In the genomic region with DNA sequence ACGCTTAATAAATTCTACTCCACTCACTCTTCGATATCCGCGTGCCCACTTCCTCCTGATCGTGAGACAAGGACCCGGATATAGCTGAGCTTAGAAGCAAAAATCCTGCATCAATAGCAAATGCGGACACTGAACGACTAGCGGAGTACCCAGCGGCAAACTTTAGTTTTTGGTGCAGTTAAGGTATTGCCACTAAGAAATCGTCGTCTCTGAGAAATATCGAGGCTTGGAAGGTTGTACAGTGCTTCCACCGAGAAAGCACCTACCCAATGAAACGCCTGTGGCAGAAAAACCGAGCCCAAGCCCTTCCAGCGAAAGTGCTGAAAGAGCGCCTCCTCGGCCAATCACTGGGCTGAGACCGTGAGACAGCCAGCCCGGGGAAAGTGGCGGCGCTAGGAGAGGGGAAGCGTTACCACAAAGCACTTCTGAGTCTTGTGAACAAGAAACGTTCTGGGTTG, we compare ENCODE assay signal across 8 cellular contexts. TPM values are rescaled to one million over a fixed set of nuclear protein-coding genes. Genes with fewer than 3 reads are reported as not detected.
A peak's percentile ranks its signal among the peaks of the same experiment; 100 is the strongest.
DNase-seq lines count a peak whose midpoint lies in the region; ATAC-seq and TF ChIP-seq lines count a peak whose summit lies in the region.

No MANE protein-coding gene starts in this region.

- H3K27me3 ChIP-seq in Caco-2 (replicated peaks; ENCODE audit: control insufficient read depth, insufficient read depth, low read length): no peaks in the 10 kb centered on the region
- no peaks in the 10 kb centered on the region for H3K27me3 ChIP-seq in HL-60 (ENCODE audit: insufficient read depth, poor library complexity, severe bottlenecking)
- peaks cover 18% of the 10 kb centered on the region for H3K27me3 ChIP-seq in endodermal cell (ENCODE audit: control insufficient read depth, insufficient read depth, low read length, poor library complexity, severe bottlenecking)
- peaks cover 20 to 41% of the 10 kb centered on the region in 2 donors for H3K27me3 ChIP-seq in muscle layer of colon (ENCODE audit: control insufficient read depth in 1 of 2, insufficient read depth in 2 of 2, low read length in 2 of 2)

- peak; percentile 76 to 83 for DNase-seq in Caco-2
- peak; percentile 73 to 90 for DNase-seq in HL-60 (ENCODE audit: low read depth in 1 of 2, low spot score in 1 of 2)
- DNase-seq in NOMO-1 (lab: John Stamatoyannopoulos, UW; ENCODE audit: unreplicated experiment in 2 of 2): peak; percentile 93 to 100
- peak; percentile 90 for DNase-seq in activated CD8-positive, alpha-beta T cell treated with anti-CD3 and anti-CD28 coated beads, Interleukin-2, amount 10 ng/mL, durations not matched to agents 7 days and 5 days
- peak; percentile 91 for DNase-seq in endodermal cell
- peak; percentile 83 for DNase-seq in stimulated activated naive CD8-positive, alpha-beta T cell treated with anti-CD3 and anti-CD28 coated beads, Interleukin-15, Interleukin-2, amounts not matched to agents 100 U/mL and 50 U/mL, for 24 hours

- H3K27me3 Mint-ChIP-seq in Caco-2 (ENCODE audit: insufficient read depth, unreplicated experiment): peaks cover 3% of the 10 kb centered on the region
- peaks cover 1% of the 10 kb centered on the region for H3K27me3 Mint-ChIP-seq in activated CD8-positive, alpha-beta T cell treated with anti-CD3 and anti-CD28 coated beads, Interleukin-2, amount 10 ng/mL, durations not matched to agents 7 days and 5 days (ENCODE audit: low read depth)
- peaks cover 69% of the 10 kb centered on the region for H3K27me3 Mint-ChIP-seq in endodermal cell (ENCODE audit: insufficient read depth)

- H3K4me3 ChIP-seq in Caco-2 (ENCODE audit: low read depth, low read length) (peak overlapping the region; percentile 68), HL-60 (replicated peaks; ENCODE audit: insufficient read depth, low read length) (peak overlapping the region; percentile 44), endodermal cell (ENCODE audit: low read length) (peak overlapping the region; percentile 83), muscle layer of colon (ENCODE audit: low read depth in 1 of 2, low read length in 2 of 2) (peak overlapping the region; percentile 0 to 63)

- peak overlapping the region; percentile 7 for H3K9ac ChIP-seq in endodermal cell (ENCODE audit: extremely low read depth, low read length, poor library complexity, severe bottlenecking)
- no peak overlapping the region for H3K9ac ChIP-seq in muscle layer of colon (ENCODE audit: low read length)

- POLR2A ChIA-PET in Caco-2 (lab: Charles Lee): interaction anchor here (0.9 to 2.1 kb wide), 6 partner anchors 9 to 99 kb away, joined by 3 to 15 read pairs (median 4); no protein-coding TSS in a partner anchor
- POLR2A ChIA-PET in activated CD8-positive, alpha-beta T cell treated with anti-CD3 and anti-CD28 coated beads, Interleukin-2, amount 10 ng/mL, durations not matched to agents 7 days and 5 days (lab: Charles Lee): interaction anchor here (0.6 to 4.9 kb wide), 17 partner anchors 10 to 476 kb away, joined by 3 to 303 read pairs (median 8); a partner anchor contains a TSS

- H3K36me3 ChIP-seq in Caco-2 (ENCODE audit: control insufficient read depth, insufficient read depth, low read length) (no peaks in the 10 kb centered on the region), endodermal cell (ENCODE audit: control insufficient read depth, insufficient read depth, low read length) (no peaks in the 10 kb centered on the region), muscle layer of colon (ENCODE audit: insufficient read depth, low read length) (no peaks in the 10 kb centered on the region)

- WGBS in endodermal cell (ENCODE audit: insufficient coverage in 1 of 2, insufficient read length in 1 of 2), 2 experiments: 46 to 48% methylated on average over 10 to 25 of the region's 25 CpGs

- H3K27ac ChIP-seq in HL-60 (replicated peaks) (peak overlapping the region; percentile 95), endodermal cell (ENCODE audit: low read depth, low read length) (no peak overlapping the region), muscle layer of colon (ENCODE audit: low read depth, low read length) (peak overlapping the region; percentile 67)

- peak; percentile 34 for ATAC-seq in GM21367 (IDR thresholded peaks at IDR 0.05; ENCODE audit: unreplicated experiment)
- peak; percentile 79 for ATAC-seq in activated CD8-positive, alpha-beta T cell treated with anti-CD3 and anti-CD28 coated beads, Interleukin-2, amount 10 ng/mL, durations not matched to agents 7 days and 5 days
- peak; percentile 80 for ATAC-seq in stimulated activated naive CD8-positive, alpha-beta T cell treated with anti-CD3 and anti-CD28 coated beads, Interleukin-15, Interleukin-2, amounts not matched to agents 100 U/mL and 50 U/mL, for 24 hours

- intact Hi-C loops in Caco-2 (cut with micrococcal nuclease; ENCODE audit: unreplicated experiment): loop anchor here (1.0 to 2.0 kb wide), 4 partner anchors 9 to 99 kb away; no protein-coding TSS in a partner anchor

- TF ChIP-seq CTCF in Caco-2 (IDR thresholded peaks at IDR 0.05; ENCODE audit: insufficient read depth in 1 of 2, low read depth in 1 of 2, low read length in 1 of 2, severe bottlenecking in 1 of 2, unreplicated experiment in 1 of 2) (peak in 1 of 2 experiments; percentile 17), HL-60 (IDR thresholded peaks at IDR 0.05; ENCODE audit: insufficient read depth, low read length) (no peak), endodermal cell (conservative IDR thresholded peaks at IDR 0.05) (no peak)

- H3K4me1 Mint-ChIP-seq in Caco-2 (ENCODE audit: low read depth, unreplicated experiment) (peaks cover 14% of the 10 kb centered on the region), endodermal cell (peaks cover 17% of the 10 kb centered on the region)
- peaks cover 44% of the 10 kb centered on the region for H3K4me1 Mint-ChIP-seq in activated CD8-positive, alpha-beta T cell treated with anti-CD3 and anti-CD28 coated beads, Interleukin-2, amount 10 ng/mL, durations not matched to agents 7 days and 5 days (ENCODE audit: low read depth)

- H3K9me3 ChIP-seq in Caco-2: no peaks in the 10 kb centered on the region
- H3K9me3 ChIP-seq in endodermal cell (ENCODE audit: control insufficient read depth, low read length): no peaks in the 10 kb centered on the region
- H3K9me3 ChIP-seq in muscle layer of colon (ENCODE audit: low read length): peaks cover 4% of the 10 kb centered on the region

- H3K36me3 Mint-ChIP-seq in Caco-2 (ENCODE audit: insufficient read depth, unreplicated experiment) (peaks cover 18% of the 10 kb centered on the region), endodermal cell (ENCODE audit: low read depth) (no peaks in the 10 kb centered on the region)
- peaks cover 3% of the 10 kb centered on the region for H3K36me3 Mint-ChIP-seq in activated CD8-positive, alpha-beta T cell treated with anti-CD3 and anti-CD28 coated beads, Interleukin-2, amount 10 ng/mL, durations not matched to agents 7 days and 5 days (ENCODE audit: low read depth)

- H3K4me1 ChIP-seq in Caco-2 (no peaks in the 10 kb centered on the region; the same call in 1 of the 2 replicates), endodermal cell (ENCODE audit: control insufficient read depth, insufficient read depth, low read length) (no peaks in the 10 kb centered on the region), muscle layer of colon (ENCODE audit: insufficient read depth, low read length) (peaks cover 4% of the 10 kb centered on the region)

- peak overlapping the region; percentile 97 for H3K27ac Mint-ChIP-seq in Caco-2 (ENCODE audit: unreplicated experiment)
- peak overlapping the region; percentile 98 for H3K27ac Mint-ChIP-seq in activated CD8-positive, alpha-beta T cell treated with anti-CD3 and anti-CD28 coated beads, Interleukin-2, amount 10 ng/mL, durations not matched to agents 7 days and 5 days
- peak overlapping the region; percentile 89 for H3K27ac Mint-ChIP-seq in endodermal cell

- CTCF ChIA-PET in Caco-2 (lab: Charles Lee): interaction anchor here (0.5 to 2.8 kb wide), 10 partner anchors 11 to 344 kb away, joined by 3 to 18 read pairs (median 4); no protein-coding TSS in a partner anchor
- CTCF ChIA-PET in activated CD8-positive, alpha-beta T cell treated with anti-CD3 and anti-CD28 coated beads, Interleukin-2, amount 10 ng/mL, durations not matched to agents 7 days and 5 days (lab: Charles Lee): interaction anchor here (0.8 to 5.9 kb wide), 16 partner anchors 9 to 99 kb away, joined by 3 to 138 read pairs (median 7); no protein-coding TSS in a partner anchor

- H3K4me3 Mint-ChIP-seq in Caco-2 (ENCODE audit: unreplicated experiment) (peak overlapping the region; percentile 94), endodermal cell (peak overlapping the region; percentile 73)
- H3K4me3 Mint-ChIP-seq in activated CD8-positive, alpha-beta T cell treated with anti-CD3 and anti-CD28 coated beads, Interleukin-2, amount 10 ng/mL, durations not matched to agents 7 days and 5 days: peak overlapping the region; percentile 90

- BruUV-seq in Caco-2 (replicated peaks; lab: Mats Ljungman, UMichigan): TSS peak; percentile 94

- H3K9me3 Mint-ChIP-seq in Caco-2 (ENCODE audit: unreplicated experiment) (no peaks in the 10 kb centered on the region), endodermal cell (no peaks in the 10 kb centered on the region)
- no peaks in the 10 kb centered on the region for H3K9me3 Mint-ChIP-seq in activated CD8-positive, alpha-beta T cell treated with anti-CD3 and anti-CD28 coated beads, Interleukin-2, amount 10 ng/mL, durations not matched to agents 7 days and 5 days (ENCODE audit: insufficient read depth)

RNA-seq across cellular contexts. Expression of a gene that starts 32.2 kb away (rescaled TPM):
- 3.1 and 4.1 TPM in 2 replicates for total RNA-seq in Caco-2 (2022)
- 10 to 100 TPM; 28.0 to 29.3 TPM for total RNA-seq in activated CD8-positive, alpha-beta T cell treated with anti-CD3 and anti-CD28 coated beads, Interleukin-2, amount 10 ng/mL, durations not matched to agents 7 days and 5 days
- total RNA-seq in endodermal cell: under 1 TPM; 0.73 to 0.97 TPM
- polyA plus RNA-seq in endodermal cell (2013, experiment 1 of 2): 1.5 TPM
- 0.91 TPM for polyA plus RNA-seq in endodermal cell (2013, experiment 2 of 2)

Comparison
In these comparisons a context has a peak if more than half of its experiments do, and no peak if none do; other contexts are left out.
1. H3K4me3 ChIP-seq: peak in every context shown above with its lines; median percentile 83 in endodermal cell; 68 in Caco-2; 44 in HL-60; 32 in muscle layer of colon.